ENCODE assay signal across 25 cellular contexts in genomic region chr5:66406761-66407289, GRCh38.
DNase-seq lines count a peak whose midpoint lies in the region; ATAC-seq and TF ChIP-seq lines count a peak whose summit lies in the region.
"Had no signal": no experiment of that assay in that cellular context is flagged by ENCODE, and none has a peak within 500 bp of the region (broad histone marks: within the 10 kb centered on the region; RNA-seq: fewer than 3 reads in every experiment).

No MANE protein-coding gene starts in this region.

- H3K27me3 Mint-ChIP-seq in MCF 10A (ENCODE audit: insufficient read depth, unreplicated experiment), result peaks cover 28% of the 10 kb centered on the region

- no peak overlapping the region for H3K27ac ChIP-seq in A673 (ENCODE audit: low read depth, low read length, poor library complexity, severe bottlenecking)
- H3K27ac ChIP-seq: dorsolateral prefrontal cortex, lower lobe of right lung, suprapubic skin, uterus had no signal

- H3K36me3 ChIP-seq in A673 (ENCODE audit: insufficient read depth, low read length, poor library complexity, severe bottlenecking), result no peaks in the 10 kb centered on the region
- H3K36me3 ChIP-seq: lower lobe of right lung, suprapubic skin, uterus had no signal

- DNase-seq in A673 (ENCODE audit: low spot score), result peak; percentile 40
- peak; percentile 6 for DNase-seq in M059J (ENCODE audit: low read depth)
- DNase-seq in NCI-H69 (lab: John Stamatoyannopoulos, UW), result peak; percentile 99
- peak; percentile 49 for DNase-seq in kidney tubule cell (ENCODE audit: low spot score)
- DNase-seq in MCF 10A (ENCODE audit: unreplicated experiment), result no peak
- DNase-seq in NCI-H510A (lab: John Stamatoyannopoulos, UW), result no peak
- DNase-seq in activated naive CD4-positive, alpha-beta T cell (lab: John Stamatoyannopoulos, UW), result no peak
- DNase-seq: activated CD4-positive, alpha-beta memory T cell treated with anti-CD3 and anti-CD28 coated beads, Interleukin-2, amount 10 ng/mL, durations not matched to agents 7 days and 5 days; activated naive CD4-positive, alpha-beta T cell treated with Interleukin-2 at 50 U/mL for 16 hours; dorsolateral prefrontal cortex; foreskin fibroblast; hippocampal formation; lower lobe of right lung; NCI-H2227 treated with DMSO at 0.1 percent for 48 hours; right cardiac atrium; uterus had no signal

- no peaks in the 10 kb centered on the region for H3K9me3 ChIP-seq in A673 (ENCODE audit: low read depth, low read length, poor library complexity, severe bottlenecking)
- H3K9me3 ChIP-seq: lower lobe of right lung, suprapubic skin, uterus had no signal

- no peak overlapping the region for H3K4me3 Mint-ChIP-seq in MCF 10A (ENCODE audit: unreplicated experiment)
- H3K4me3 Mint-ChIP-seq: activated CD4-positive, alpha-beta memory T cell treated with anti-CD3 and anti-CD28 coated beads, Interleukin-2, amount 10 ng/mL, durations not matched to agents 7 days and 5 days; CD14-positive monocyte; central memory CD8-positive, alpha-beta T cell; GM23338; T-helper 2 cell treated with Interferon-gamma antibody and Interleukin-4, amounts not matched to agents 5 μg/mL and 100 μg/mL, for 36 hours; WTC11 had no signal

- H3K27me3 ChIP-seq in A673 (replicated peaks; ENCODE audit: insufficient read depth, low read depth, low read length, poor library complexity), result no peaks in the 10 kb centered on the region
- H3K27me3 ChIP-seq: suprapubic skin, uterus had no signal

- no peak for TF ChIP-seq CTCF in A673 (conservative IDR thresholded peaks at IDR 0.05; ENCODE audit: low read depth, low read length)
- no peak for TF ChIP-seq CTCF in MCF 10A (IDR thresholded peaks at IDR 0.05; ENCODE audit: unreplicated experiment)

- no peaks in the 10 kb centered on the region for H3K36me3 Mint-ChIP-seq in MCF 10A (ENCODE audit: insufficient read depth, unreplicated experiment)
- H3K36me3 Mint-ChIP-seq: CD14-positive monocyte had no signal

- H3K4me3 ChIP-seq in A673 (ENCODE audit: low read depth, low read length, poor library complexity, severe bottlenecking), result no peak overlapping the region
- H3K4me3 ChIP-seq: dorsolateral prefrontal cortex, GM23338, K562, lower lobe of right lung, suprapubic skin, uterus had no signal

- H3K4me1 Mint-ChIP-seq in MCF 10A (ENCODE audit: insufficient read depth, unreplicated experiment), result no peaks in the 10 kb centered on the region
- H3K4me1 Mint-ChIP-seq: activated CD4-positive, alpha-beta memory T cell treated with anti-CD3 and anti-CD28 coated beads, Interleukin-2, amount 10 ng/mL, durations not matched to agents 7 days and 5 days; CD14-positive monocyte; central memory CD8-positive, alpha-beta T cell; GM23338; WTC11 had no signal

- H3K9me3 Mint-ChIP-seq in MCF 10A (ENCODE audit: unreplicated experiment), result peaks cover 5% of the 10 kb centered on the region
- H3K9me3 Mint-ChIP-seq: T-helper 2 cell treated with Interferon-gamma antibody and Interleukin-4, amounts not matched to agents 5 μg/mL and 100 μg/mL, for 36 hours had no signal

- intact Hi-C loops in A673 (cut with micrococcal nuclease; ENCODE audit: unreplicated experiment) (no loop called here), MCF 10A (cut with micrococcal nuclease) (no loop called here)

- BruUV-seq in A673 (replicated peaks; lab: Mats Ljungman, UMichigan) (no TSS peak), MCF 10A (replicated peaks; lab: Mats Ljungman, UMichigan) (no TSS peak)

- no peak for ATAC-seq in activated CD4-positive, CD25-positive, alpha-beta regulatory T cell treated with anti-CD3 and anti-CD28 coated beads, Interleukin-2, amount 50 U/mL, for 24 hours
- ATAC-seq: GM23338, K562, lower lobe of right lung, SK-N-SH treated with all-trans-retinoic acid at 6 μM for 48 hours, WTC11 had no signal

- CTCF ChIA-PET in A673 (lab: Charles Lee) (no interaction called here), MCF 10A (lab: Yijun Ruan, JAX) (interaction anchor here (0.6 kb wide), 1 partner anchor 240 kb away, joined by 3 read pairs; no protein-coding TSS in a partner anchor)

- POLR2A ChIA-PET in A673 (lab: Charles Lee; ENCODE audit: low non-redundant PET) (no interaction called here), MCF 10A (lab: Yijun Ruan, JAX) (no interaction called here)

- no peak overlapping the region for H3K27ac Mint-ChIP-seq in MCF 10A (ENCODE audit: low read depth, unreplicated experiment)
- H3K27ac Mint-ChIP-seq: activated CD4-positive, alpha-beta memory T cell treated with anti-CD3 and anti-CD28 coated beads, Interleukin-2, amount 10 ng/mL, durations not matched to agents 7 days and 5 days; GM23338; T-helper 2 cell treated with Interferon-gamma antibody and Interleukin-4, amounts not matched to agents 5 μg/mL and 100 μg/mL, for 36 hours; WTC11 had no signal

- no peaks in the 10 kb centered on the region for H3K4me1 ChIP-seq in A673 (ENCODE audit: insufficient read depth, low read length, poor library complexity, severe bottlenecking)
- H3K4me1 ChIP-seq: lower lobe of right lung, suprapubic skin, uterus had no signal

Comparison
In these comparisons a context has a peak if more than half of its experiments do, and no peak if none do; other contexts are left out.
1. DNase-seq: peak in A673 (single experiment), M059J (single experiment), NCI-H69 (single experiment) and kidney tubule cell (single experiment); none in MCF 10A (single experiment), NCI-H510A (single experiment) and activated naive CD4-positive, alpha-beta T cell (0 of 4).